ENCODE assay signal across 25 cellular contexts in genomic region chr12:77372026-77372425, GRCh38.
"Had no signal": no experiment of that assay in that cellular context is flagged by ENCODE, and none has a peak within 500 bp of the region (broad histone marks: within the 10 kb centered on the region; RNA-seq: fewer than 3 reads in every experiment).

No MANE protein-coding gene starts in this region.

- H3K4me3 ChIP-seq: body of pancreas, dorsolateral prefrontal cortex, esophagus muscularis mucosa, gastroesophageal sphincter, left lung, lung, right lobe of liver, smooth muscle cell, testis had no signal

- ATAC-seq: activated CD8-positive, alpha-beta T cell treated with anti-CD3 and anti-CD28 coated beads, Interleukin-2, amount 10 ng/mL, durations not matched to agents 7 days and 5 days; activated naive CD8-positive, alpha-beta T cell treated with anti-CD3 and anti-CD28 coated beads, Interleukin-2, amount 50 U/mL, for 24 hours; body of pancreas; effector memory CD8-positive, alpha-beta T cell; gastroesophageal sphincter; left lung; naive thymus-derived CD4-positive, alpha-beta T cell; stimulated activated memory B cell treated with anti-CD40 and anti-IgM and Interleukin-4, amounts not matched to agents 10 μg/mL and 1 μg/mL and 100 μg/mL, for 72 hours had no signal

- H3K4me1 ChIP-seq: body of pancreas, esophagus muscularis mucosa, gastroesophageal sphincter, left lung, right lobe of liver, testis had no signal

- H3K36me3 ChIP-seq: esophagus muscularis mucosa, gastroesophageal sphincter, left lung, right lobe of liver, WERI-Rb-1 had no signal

- DNase-seq: activated CD4-positive, alpha-beta T cell treated with anti-CD3 and anti-CD28 coated beads for 1 hour; activated CD4-positive, alpha-beta T cell treated with anti-CD3 and anti-CD28 coated beads, Interleukin-2, amount 50 U/mL, for 1 hour; activated CD8-positive, alpha-beta T cell treated with anti-CD3 and anti-CD28 coated beads, Interleukin-2, amount 10 ng/mL, durations not matched to agents 7 days and 5 days; activated gamma-delta T cell; activated naive CD4-positive, alpha-beta T cell treated with anti-CD3 and anti-CD28 coated beads, Interleukin-2, amount 50 U/mL, for 16 hours; activated naive CD8-positive, alpha-beta T cell treated with anti-CD3 and anti-CD28 coated beads, Interleukin-2, amount 50 U/mL, for 24 hours; anterior cingulate cortex; body of pancreas; caudate nucleus; dorsolateral prefrontal cortex; effector memory CD8-positive, alpha-beta T cell; head of caudate nucleus; islet precursor cell; left lung; naive thymus-derived CD4-positive, alpha-beta T cell; occipital lobe; right lobe of liver; stimulated activated CD4-positive, alpha-beta T cell treated with anti-CD3 and anti-CD28 coated beads, Interleukin-15, amount 100 ng/mL, for 24 hours; testis; WERI-Rb-1 had no signal

- H3K9me3 ChIP-seq: body of pancreas, esophagus muscularis mucosa, gastroesophageal sphincter, left lung, right lobe of liver, testis had no signal
